Comparison of ENCODE assay signal across 16 cellular contexts in genomic region chr14:103741876-103742275, GRCh38.
"Had no signal": no experiment of that assay in that cellular context is flagged by ENCODE, and none has a peak within 500 bp of the region (broad histone marks: within the 10 kb centered on the region; RNA-seq: fewer than 3 reads in every experiment).

No MANE protein-coding gene starts in this region.

- H3K27ac Mint-ChIP-seq: activated CD8-positive, alpha-beta T cell treated with anti-CD3 and anti-CD28 coated beads for 36 hours; activated naive CD4-positive, alpha-beta T cell treated with anti-CD3 and anti-CD28 coated beads, Interleukin-2, amount 10 ng/mL, durations not matched to agents 7 days and 5 days had no signal

- H3K9me3 ChIP-seq: adrenal gland, body of pancreas, heart right ventricle, lower lobe of right lung, neutrophil, right lobe of liver, suprapubic skin, upper lobe of right lung had no signal

- H3K36me3 ChIP-seq: neutrophil had no signal

- H3K36me3 Mint-ChIP-seq: activated naive CD4-positive, alpha-beta T cell treated with anti-CD3 and anti-CD28 coated beads, Interleukin-2, amount 10 ng/mL, durations not matched to agents 7 days and 5 days had no signal

- DNase-seq: activated CD8-positive, alpha-beta T cell treated with anti-CD3 and anti-CD28 coated beads for 36 hours; body of pancreas; heart right ventricle; lower lobe of right lung; midbrain; SHP77 treated with DMSO at 0.1 percent for 48 hours; stimulated activated CD4-positive, alpha-beta T cell treated with anti-CD3 and anti-CD28 coated beads, Interleukin-2, amount 100 ng/mL, for 48 hours; stimulated activated naive CD8-positive, alpha-beta T cell treated with anti-CD3 and anti-CD28 coated beads, Interleukin-15, Interleukin-2, amounts not matched to agents 100 U/mL and 50 U/mL, for 24 hours; upper lobe of right lung had no signal

- ATAC-seq: activated CD8-positive, alpha-beta T cell treated with anti-CD3 and anti-CD28 coated beads for 36 hours; body of pancreas; heart right ventricle; lower lobe of right lung; stimulated activated naive CD8-positive, alpha-beta T cell treated with anti-CD3 and anti-CD28 coated beads, Interleukin-15, Interleukin-2, amounts not matched to agents 100 U/mL and 50 U/mL, for 24 hours had no signal

- FAIRE-seq: endometrium, frontal cortex had no signal

- H3K4me3 ChIP-seq: adrenal gland, body of pancreas, heart right ventricle, lower lobe of right lung, right lobe of liver, suprapubic skin, upper lobe of right lung had no signal

- H3K4me1 Mint-ChIP-seq: activated naive CD4-positive, alpha-beta T cell treated with anti-CD3 and anti-CD28 coated beads, Interleukin-2, amount 10 ng/mL, durations not matched to agents 7 days and 5 days had no signal

- H3K27me3 Mint-ChIP-seq: activated CD8-positive, alpha-beta T cell treated with anti-CD3 and anti-CD28 coated beads for 36 hours; activated naive CD4-positive, alpha-beta T cell treated with anti-CD3 and anti-CD28 coated beads, Interleukin-2, amount 10 ng/mL, durations not matched to agents 7 days and 5 days had no signal

- H3K27ac ChIP-seq: body of pancreas, lower lobe of right lung, neutrophil, right lobe of liver, suprapubic skin, upper lobe of right lung had no signal

- H3K4me3 Mint-ChIP-seq: activated CD8-positive, alpha-beta T cell treated with anti-CD3 and anti-CD28 coated beads for 36 hours; activated naive CD4-positive, alpha-beta T cell treated with anti-CD3 and anti-CD28 coated beads, Interleukin-2, amount 10 ng/mL, durations not matched to agents 7 days and 5 days had no signal

- H3K4me1 ChIP-seq: body of pancreas had no signal

- H3K9me3 Mint-ChIP-seq: activated CD8-positive, alpha-beta T cell treated with anti-CD3 and anti-CD28 coated beads for 36 hours; activated naive CD4-positive, alpha-beta T cell treated with anti-CD3 and anti-CD28 coated beads, Interleukin-2, amount 10 ng/mL, durations not matched to agents 7 days and 5 days had no signal
